Comparison of ENCODE assay signal across 32 cellular contexts in genomic region chr21:18759267-18759666, GRCh38.
"Had no signal": no experiment of that assay in that cellular context is flagged by ENCODE, and none has a peak within 500 bp of the region (broad histone marks: within the 10 kb centered on the region; RNA-seq: fewer than 3 reads in every experiment).

No MANE protein-coding gene starts in this region.

- H3K27me3 Mint-ChIP-seq: activated CD4-positive, alpha-beta memory T cell treated with anti-CD3 and anti-CD28 coated beads for 36 hours; activated CD4-positive, alpha-beta T cell treated with anti-CD3 and anti-CD28 coated beads for 36 hours; activated CD4-positive, alpha-beta T cell treated with anti-CD3 and anti-CD28 coated beads, Interleukin-2, amount 10 ng/mL, durations not matched to agents 24 days and 14 days; activated CD8-positive, alpha-beta memory T cell treated with anti-CD3 and anti-CD28 coated beads, Interleukin-2, amount 10 ng/mL, durations not matched to agents 7 days and 5 days; activated naive CD4-positive, alpha-beta T cell treated with anti-CD3 and anti-CD28 coated beads, Interleukin-2, amount 50 U/mL, for 24 hours; activated naive CD8-positive, alpha-beta T cell treated with anti-CD3 and anti-CD28 coated beads for 36 hours; central memory CD8-positive, alpha-beta T cell; effector memory CD8-positive, alpha-beta T cell; T-helper 17 cell had no signal

- DNase-seq: activated CD4-positive, alpha-beta memory T cell treated with anti-CD3 and anti-CD28 coated beads for 36 hours; activated CD4-positive, alpha-beta T cell treated with anti-CD3 and anti-CD28 coated beads for 36 hours; activated CD4-positive, alpha-beta T cell treated with anti-CD3 and anti-CD28 coated beads, Interleukin-2, amount 10 ng/mL, durations not matched to agents 24 days and 14 days; activated CD4-positive, CD25-positive, alpha-beta regulatory T cell; activated CD4-positive, CD25-positive, alpha-beta regulatory T cell treated with anti-CD3 and anti-CD28 coated beads, Interleukin-2, amount 50 U/mL, for 72 hours; activated CD8-positive, alpha-beta memory T cell treated with anti-CD3 and anti-CD28 coated beads, Interleukin-2, amount 10 ng/mL, durations not matched to agents 7 days and 5 days; activated CD8-positive, alpha-beta memory T cell treated with anti-CD3 and anti-CD28 coated beads, Interleukin-2, amount 50 U/mL, for 4 hours; activated CD8-positive, alpha-beta T cell treated with anti-CD3 and anti-CD28 coated beads, Interleukin-2, amount 10 ng/mL, durations not matched to agents 7 days and 5 days; activated effector memory CD4-positive, alpha-beta T cell treated with anti-CD3 and anti-CD28 coated beads, Interleukin-2, amount 50 U/mL, for 16 hours; activated naive CD4-positive, alpha-beta T cell treated with anti-CD3 and anti-CD28 coated beads for 36 hours; activated naive CD8-positive, alpha-beta T cell treated with anti-CD3 and anti-CD28 coated beads for 36 hours; activated T-cell treated with anti-CD3 and anti-CD28 coated beads, Interleukin-2, amount 50 U/mL, for 1 hour; activated T-cell treated with anti-CD3 and anti-CD28 coated beads, Interleukin-2, amount 50 U/mL, for 48 hours; cortex of kidney; dermis blood vessel endothelial cell; effector CD4-positive, alpha-beta T cell; effector memory CD8-positive, alpha-beta T cell; erythroblast; foreskin keratinocyte; gastrocnemius medialis; glutamatergic neuron; heart left ventricle; T-helper 17 cell; T1000 had no signal

- H3K27ac ChIP-seq: ascending aorta, esophagus muscularis mucosa, foreskin keratinocyte, gastrocnemius medialis, heart left ventricle had no signal

- H3K9me3 ChIP-seq: ascending aorta, esophagus muscularis mucosa, gastrocnemius medialis, heart left ventricle had no signal

- H3K4me1 Mint-ChIP-seq: activated CD4-positive, alpha-beta T cell treated with anti-CD3 and anti-CD28 coated beads for 36 hours; activated CD4-positive, alpha-beta T cell treated with anti-CD3 and anti-CD28 coated beads, Interleukin-2, amount 10 ng/mL, durations not matched to agents 24 days and 14 days; activated CD8-positive, alpha-beta memory T cell treated with anti-CD3 and anti-CD28 coated beads, Interleukin-2, amount 10 ng/mL, durations not matched to agents 7 days and 5 days; activated naive CD4-positive, alpha-beta T cell treated with anti-CD3 and anti-CD28 coated beads, Interleukin-2, amount 50 U/mL, for 24 hours; activated naive CD8-positive, alpha-beta T cell treated with anti-CD3 and anti-CD28 coated beads for 36 hours; brain; central memory CD8-positive, alpha-beta T cell; T-helper 17 cell had no signal

- H3K27ac Mint-ChIP-seq: activated CD4-positive, alpha-beta memory T cell treated with anti-CD3 and anti-CD28 coated beads for 36 hours; activated CD4-positive, alpha-beta T cell treated with anti-CD3 and anti-CD28 coated beads for 36 hours; activated CD4-positive, alpha-beta T cell treated with anti-CD3 and anti-CD28 coated beads, Interleukin-2, amount 10 ng/mL, durations not matched to agents 24 days and 14 days; activated CD8-positive, alpha-beta memory T cell treated with anti-CD3 and anti-CD28 coated beads, Interleukin-2, amount 10 ng/mL, durations not matched to agents 7 days and 5 days; activated CD8-positive, alpha-beta T cell treated with anti-CD3 and anti-CD28 coated beads, Interleukin-2, amount 10 ng/mL, durations not matched to agents 7 days and 5 days; activated naive CD4-positive, alpha-beta T cell treated with anti-CD3 and anti-CD28 coated beads for 36 hours; activated naive CD4-positive, alpha-beta T cell treated with anti-CD3 and anti-CD28 coated beads, Interleukin-2, amount 50 U/mL, for 24 hours; activated naive CD8-positive, alpha-beta T cell treated with anti-CD3 and anti-CD28 coated beads for 36 hours; activated T-helper 1 cell treated with anti-CD3 and anti-CD28 coated beads, Interleukin-12 subunit alpha, Interleukin-12 subunit beta, Interleukin-2, Interleukin-4 antibody, amounts not matched to agents 30 ng/mL and 10 ng/mL and 1 ng/mL, durations not matched to agents 14 hours and 24 hours and 36 hours; activated T-helper 2 cell treated with anti-CD3 and anti-CD28 coated beads, Interferon-gamma antibody, Interleukin-2, Interleukin-4, amounts not matched to agents 10 μg/mL and 5 μg/mL and 100 μg/mL, durations not matched to agents 14 hours and 24 hours and 36 hours; brain; effector memory CD8-positive, alpha-beta T cell; T-helper 17 cell; T-helper 2 cell treated with Interferon-gamma antibody and Interleukin-4, amounts not matched to agents 5 μg/mL and 100 μg/mL, for 36 hours had no signal

- H3K4me1 ChIP-seq: ascending aorta, esophagus muscularis mucosa, foreskin keratinocyte, gastrocnemius medialis, heart left ventricle had no signal

- H3K27me3 ChIP-seq: ascending aorta, esophagus muscularis mucosa, foreskin keratinocyte, gastrocnemius medialis, heart left ventricle had no signal

- H3K4me3 ChIP-seq: ascending aorta, esophagus muscularis mucosa, gastrocnemius medialis, heart left ventricle had no signal

- ATAC-seq: activated CD4-positive, alpha-beta T cell treated with anti-CD3 and anti-CD28 coated beads for 36 hours; activated CD8-positive, alpha-beta memory T cell treated with anti-CD3 and anti-CD28 coated beads, Interleukin-2, amount 10 ng/mL, durations not matched to agents 7 days and 5 days; activated CD8-positive, alpha-beta T cell treated with anti-CD3 and anti-CD28 coated beads, Interleukin-2, amount 10 ng/mL, durations not matched to agents 7 days and 5 days; effector memory CD8-positive, alpha-beta T cell; foreskin keratinocyte; gastrocnemius medialis; heart left ventricle; T-helper 17 cell had no signal

- H3K36me3 ChIP-seq: ascending aorta, esophagus muscularis mucosa, gastrocnemius medialis, heart left ventricle had no signal

- H3K36me3 Mint-ChIP-seq: activated CD4-positive, alpha-beta memory T cell treated with anti-CD3 and anti-CD28 coated beads for 36 hours; activated CD8-positive, alpha-beta memory T cell treated with anti-CD3 and anti-CD28 coated beads, Interleukin-2, amount 10 ng/mL, durations not matched to agents 7 days and 5 days; activated naive CD4-positive, alpha-beta T cell treated with anti-CD3 and anti-CD28 coated beads, Interleukin-2, amount 50 U/mL, for 24 hours; activated naive CD8-positive, alpha-beta T cell treated with anti-CD3 and anti-CD28 coated beads for 36 hours; brain had no signal

- H3K4me3 Mint-ChIP-seq: activated CD4-positive, alpha-beta memory T cell treated with anti-CD3 and anti-CD28 coated beads for 36 hours; activated CD4-positive, alpha-beta T cell treated with anti-CD3 and anti-CD28 coated beads for 36 hours; activated CD4-positive, alpha-beta T cell treated with anti-CD3 and anti-CD28 coated beads, Interleukin-2, amount 10 ng/mL, durations not matched to agents 24 days and 14 days; activated CD8-positive, alpha-beta memory T cell treated with anti-CD3 and anti-CD28 coated beads, Interleukin-2, amount 10 ng/mL, durations not matched to agents 7 days and 5 days; activated CD8-positive, alpha-beta T cell treated with anti-CD3 and anti-CD28 coated beads, Interleukin-2, amount 10 ng/mL, durations not matched to agents 7 days and 5 days; activated naive CD4-positive, alpha-beta T cell treated with anti-CD3 and anti-CD28 coated beads for 36 hours; activated naive CD4-positive, alpha-beta T cell treated with anti-CD3 and anti-CD28 coated beads, Interleukin-2, amount 50 U/mL, for 24 hours; activated naive CD8-positive, alpha-beta T cell treated with anti-CD3 and anti-CD28 coated beads for 36 hours; activated T-helper 1 cell treated with anti-CD3 and anti-CD28 coated beads, Interleukin-12 subunit alpha, Interleukin-12 subunit beta, Interleukin-2, Interleukin-4 antibody, amounts not matched to agents 30 ng/mL and 10 ng/mL and 1 ng/mL, durations not matched to agents 14 hours and 24 hours and 36 hours; brain; central memory CD8-positive, alpha-beta T cell; effector memory CD8-positive, alpha-beta T cell; T-helper 17 cell; T-helper 2 cell treated with Interferon-gamma antibody and Interleukin-4, amounts not matched to agents 5 μg/mL and 100 μg/mL, for 36 hours had no signal

- H3K9me3 Mint-ChIP-seq: activated naive CD8-positive, alpha-beta T cell treated with anti-CD3 and anti-CD28 coated beads for 36 hours had no signal
